ENCODE assay signal across 17 cellular contexts in the genomic region with DNA sequence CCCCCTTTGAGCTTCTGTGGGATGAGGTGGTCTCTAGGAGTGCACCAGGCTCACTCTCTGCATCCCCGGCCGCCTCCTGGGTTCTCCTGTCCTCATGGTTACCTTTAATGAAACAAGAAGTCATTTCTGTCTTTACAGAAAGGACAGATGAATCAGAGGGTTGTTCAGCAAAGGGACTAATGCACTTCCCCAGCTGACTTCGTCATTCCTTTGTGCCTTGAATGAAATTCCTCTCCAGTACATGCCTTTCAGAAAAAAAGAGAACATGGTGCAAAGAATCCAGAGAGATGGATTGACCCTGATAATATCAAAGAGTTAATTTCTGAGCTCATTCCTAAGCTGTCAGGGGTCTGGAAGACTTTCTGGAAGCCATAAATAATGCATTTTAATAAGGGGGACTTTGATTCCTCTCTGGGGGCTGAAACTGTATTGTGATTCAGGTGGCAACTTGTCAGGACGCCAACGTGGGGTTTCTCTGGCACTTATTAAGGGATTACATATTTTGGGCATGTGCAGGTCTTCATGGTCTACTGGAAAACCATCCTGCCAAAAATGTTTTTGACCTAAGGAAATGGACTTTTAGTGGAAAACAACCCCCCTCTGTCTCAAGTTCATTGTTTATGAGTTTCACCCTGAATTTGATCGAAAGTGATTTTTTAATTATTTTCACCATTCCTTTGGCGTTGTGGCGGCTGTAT.
"Had no signal": no experiment of that assay in that cellular context is flagged by ENCODE, and none has a peak within 500 bp of the region (broad histone marks: within the 10 kb centered on the region; RNA-seq: fewer than 3 reads in every experiment).

No MANE protein-coding gene starts in this region.

- H3K27ac ChIP-seq: esophagus squamous epithelium, right atrium auricular region, sigmoid colon, skin epidermis, testis, tibial nerve, upper lobe of right lung, vagina had no signal

- H3K4me3 Mint-ChIP-seq: nephron; stimulated activated naive B cell treated with anti-CD40 and anti-IgM and Interleukin-4, amounts not matched to agents 10 μg/mL and 1 μg/mL and 100 μg/mL, for 72 hours; stimulated activated naive CD8-positive, alpha-beta T cell treated with anti-CD3 and anti-CD28 coated beads, Interleukin-15, amount 100 ng/mL, for 72 hours had no signal

- H3K9me3 Mint-ChIP-seq: nephron; stimulated activated naive B cell treated with anti-CD40 and anti-IgM and Interleukin-4, amounts not matched to agents 10 μg/mL and 1 μg/mL and 100 μg/mL, for 72 hours; stimulated activated naive CD8-positive, alpha-beta T cell treated with anti-CD3 and anti-CD28 coated beads, Interleukin-15, amount 100 ng/mL, for 72 hours had no signal

- H3K9me3 ChIP-seq: esophagus squamous epithelium, right atrium auricular region, sigmoid colon, testis, tibial nerve, upper lobe of right lung, vagina had no signal

- H3K4me1 Mint-ChIP-seq: nephron; stimulated activated naive B cell treated with anti-CD40 and anti-IgM and Interleukin-4, amounts not matched to agents 10 μg/mL and 1 μg/mL and 100 μg/mL, for 72 hours; stimulated activated naive CD8-positive, alpha-beta T cell treated with anti-CD3 and anti-CD28 coated beads, Interleukin-15, amount 100 ng/mL, for 72 hours had no signal

- H3K4me1 ChIP-seq: esophagus squamous epithelium, right atrium auricular region, sigmoid colon, testis, tibial nerve, upper lobe of right lung, vagina had no signal

- H3K27ac Mint-ChIP-seq: nephron; stimulated activated naive B cell treated with anti-CD40 and anti-IgM and Interleukin-4, amounts not matched to agents 10 μg/mL and 1 μg/mL and 100 μg/mL, for 72 hours; stimulated activated naive CD8-positive, alpha-beta T cell treated with anti-CD3 and anti-CD28 coated beads, Interleukin-15, amount 100 ng/mL, for 72 hours had no signal

- H3K4me3 ChIP-seq: esophagus squamous epithelium, right atrium auricular region, sigmoid colon, skin epidermis, testis, tibial nerve, upper lobe of right lung, vagina had no signal

- DNase-seq: effector memory CD4-positive, alpha-beta T cell; esophagus squamous epithelium; foreskin fibroblast; hippocampal formation; midbrain; sigmoid colon; stimulated activated CD4-positive, alpha-beta T cell treated with anti-CD3 and anti-CD28 coated beads, Interleukin-2, amount 100 ng/mL, for 24 hours; stimulated activated CD4-positive, alpha-beta T cell treated with anti-CD3 and anti-CD28 coated beads, Interleukin-4, amount 100 ng/mL, for 4 hours; stimulated activated naive B cell treated with anti-CD40 and anti-IgM and Interleukin-4, amounts not matched to agents 10 μg/mL and 1 μg/mL and 100 μg/mL, for 72 hours; stimulated activated naive CD8-positive, alpha-beta T cell treated with anti-CD3 and anti-CD28 coated beads, Interleukin-15, amount 100 ng/mL, for 72 hours; testis; upper lobe of right lung had no signal

- ATAC-seq: stimulated activated naive B cell treated with anti-CD40 and anti-IgM and Interleukin-4, amounts not matched to agents 10 μg/mL and 1 μg/mL and 100 μg/mL, for 72 hours; stimulated activated naive CD8-positive, alpha-beta T cell treated with anti-CD3 and anti-CD28 coated beads, Interleukin-15, amount 100 ng/mL, for 72 hours; upper lobe of right lung had no signal

- H3K36me3 Mint-ChIP-seq: stimulated activated naive B cell treated with anti-CD40 and anti-IgM and Interleukin-4, amounts not matched to agents 10 μg/mL and 1 μg/mL and 100 μg/mL, for 72 hours had no signal

- H3K27me3 ChIP-seq: right atrium auricular region, testis, vagina had no signal

- H3K36me3 ChIP-seq: esophagus squamous epithelium, right atrium auricular region, sigmoid colon, tibial nerve, upper lobe of right lung, vagina had no signal
